ENCODE assay signal across 8 cellular contexts in genomic region chr5:77957-78804, GRCh38. TPM values are rescaled to one million over a fixed set of nuclear protein-coding genes. Genes with fewer than 3 reads are reported as not detected.
DNase-seq lines count a peak whose midpoint lies in the region; ATAC-seq, FAIRE-seq and TF ChIP-seq lines count a peak whose summit lies in the region.

No MANE protein-coding gene starts in this region.

- H3K27me3 ChIP-seq in adrenal gland, result no peaks in the 10 kb centered on the region

- no peaks in the 10 kb centered on the region for H3K9me3 ChIP-seq in adrenal gland (replicated peaks in 1 of 3)

- FAIRE-seq in RCC 7860 (lab: Jason Lieb, UNC), result peak; percentile 48

- ATAC-seq in HG03432 (IDR thresholded peaks at IDR 0.05; ENCODE audit: unreplicated experiment) (no peak), HG03439 (IDR thresholded peaks at IDR 0.05; ENCODE audit: unreplicated experiment) (no peak)

- H3K4me3 ChIP-seq in fibroblast of mammary gland (ENCODE audit: control insufficient read depth, low read depth, low read length) (no peak overlapping the region), adrenal gland (no peak overlapping the region)

- peak; percentile 67 for TF ChIP-seq CTCF in fibroblast of mammary gland (conservative IDR thresholded peaks at IDR 0.05; ENCODE audit: control insufficient read depth, insufficient read depth, low read depth, low read length)
- peak in 1 of 6 experiments; percentile 11 for TF ChIP-seq CTCF in adrenal gland (IDR thresholded peaks at IDR 0.05)

- H3K36me3 ChIP-seq in adrenal gland (replicated peaks in 1 of 2), result no peaks in the 10 kb centered on the region

- WGBS in adrenal gland, 4 donors, result 73 to 80% (median 75%) methylated on average over 15 to 17 of the region's 17 CpGs

- TF ChIP-seq POLR2A in adrenal gland (IDR thresholded peaks at IDR 0.05), result no peak

- intact Hi-C loops in adrenal gland (cut with DNase I), result no loop called here

- DNase-seq in COLO668 (lab: John Stamatoyannopoulos, UW; ENCODE audit: unreplicated experiment) (peak; percentile 34), H4 (ENCODE audit: low spot score) (peak; percentile 71), RCC 7860 (ENCODE audit: low spot score) (peak; percentile 67), fibroblast of mammary gland (ENCODE audit: low read depth) (peak; percentile 54), adrenal gland (no peak)
- DNase-seq in stimulated activated CD8-positive, alpha-beta memory T cell treated with anti-CD3 and anti-CD28 coated beads, Interleukin-4, amount 100 ng/mL, for 48 hours, result peak; percentile 51

- H3K27ac ChIP-seq in adrenal gland, result no peak overlapping the region

- no peaks in the 10 kb centered on the region for H3K4me1 ChIP-seq in adrenal gland (replicated peaks in 1 of 2)

RNA-seq across cellular contexts. Expression of gene PLEKHG4B, which starts 13.8 kb away (rescaled TPM):
- total RNA-seq in H4 (2014; rRNA removed; shearing (Covaris generic)), result 7.3 and 13.1 TPM in 2 replicates
- total RNA-seq in adrenal gland, result 1 to 10 TPM in 1 of 8 donors, under 1 TPM in 7; 0.03 to 3.4 (median 0.12) TPM
- under 1 TPM; 0.07 to 0.24 (median 0.10) TPM for polyA plus RNA-seq in adrenal gland

Comparison
In these comparisons a context has a peak if more than half of its experiments do, and no peak if none do; other contexts are left out.
1. DNase-seq: peak in COLO668 (single experiment), H4 (single experiment), RCC 7860 (single experiment), fibroblast of mammary gland (single experiment) and stimulated activated CD8-positive, alpha-beta memory T cell treated with anti-CD3 and anti-CD28 coated beads, Interleukin-4, amount 100 ng/mL, for 48 hours (single experiment); none in adrenal gland (0 of 7).